13 cellular contexts compared by ENCODE assay signal in the genomic region with DNA sequence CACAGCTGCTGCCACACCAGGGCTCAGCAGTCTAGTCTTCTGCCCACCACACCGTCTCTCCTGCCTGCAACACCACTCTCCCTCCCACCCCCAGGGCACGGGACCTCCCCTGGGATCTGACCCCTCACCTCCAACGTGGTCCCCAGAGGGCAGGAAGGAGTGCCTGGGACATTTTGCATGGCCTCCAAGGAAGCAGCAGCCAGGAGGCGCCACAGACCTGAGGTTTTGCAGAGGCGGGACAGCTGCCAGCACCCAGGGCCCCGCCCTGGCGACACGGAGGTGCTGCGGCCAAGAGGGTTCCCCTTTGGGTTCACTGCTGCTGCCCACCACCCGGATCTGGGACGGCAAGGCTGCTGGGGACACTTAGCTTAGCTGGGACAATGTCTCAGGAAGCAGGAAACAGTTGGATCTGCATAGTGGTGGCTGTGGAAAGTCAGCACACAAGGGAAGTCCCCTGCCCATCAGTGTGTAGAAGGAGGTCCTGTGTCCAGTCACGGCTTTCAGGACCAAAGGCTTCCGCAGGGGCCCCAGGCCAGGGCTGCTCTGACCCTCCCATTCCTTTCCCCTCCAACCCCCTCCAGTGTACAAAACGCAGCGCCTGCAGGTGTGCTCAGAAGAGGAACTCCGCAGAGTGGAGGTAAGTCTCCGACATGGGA. TPM values are rescaled to one million over a fixed set of nuclear protein-coding genes. Genes with fewer than 3 reads are reported as not detected.
DNase-seq lines count a peak whose midpoint lies in the region; ATAC-seq, FAIRE-seq and TF ChIP-seq lines count a peak whose summit lies in the region.
"Had no signal": no experiment of that assay in that cellular context is flagged by ENCODE, and none has a peak within 500 bp of the region (broad histone marks: within the 10 kb centered on the region; RNA-seq: fewer than 3 reads in every experiment).

No MANE protein-coding gene starts in this region.

- peak; percentile 47 for TF ChIP-seq CTCF in WERI-Rb-1 (IDR thresholded peaks at IDR 0.05; ENCODE audit: low read depth, low read length)
- TF ChIP-seq CTCF in kidney epithelial cell (IDR thresholded peaks at IDR 0.05; ENCODE audit: insufficient read depth, low read length, poor library complexity, severe bottlenecking): peak; percentile 12
- peak in 4 of 6 experiments; percentile 28 to 68 (median 62) for TF ChIP-seq CTCF in upper lobe of left lung (IDR thresholded peaks at IDR 0.05)
- no peak for TF ChIP-seq CTCF in kidney (IDR thresholded peaks at IDR 0.05; ENCODE audit: borderline replicate concordance, extremely low read depth, insufficient read depth)

- H3K9ac ChIP-seq in kidney (ENCODE audit: low read length in 2 of 2): no peak overlapping the region

- TF ChIP-seq EP300 in upper lobe of left lung (IDR thresholded peaks at IDR 0.05): no peak

- no peak overlapping the region for H3K27ac Mint-ChIP-seq in activated naive CD4-positive, alpha-beta T cell treated with anti-CD3 and anti-CD28 coated beads, Interleukin-2, amount 10 ng/mL, durations not matched to agents 7 days and 5 days

- no peak overlapping the region for H3K4me3 ChIP-seq in WERI-Rb-1 (ENCODE audit: low read depth, low read length)
- H3K4me3 ChIP-seq in kidney epithelial cell (ENCODE audit: low read depth, low read length): no peak overlapping the region
- no peak overlapping the region for H3K4me3 ChIP-seq in upper lobe of left lung
- no peak overlapping the region for H3K4me3 ChIP-seq in kidney (ENCODE audit: low read length in 2 of 2)
- H3K4me3 ChIP-seq: heart left ventricle, spleen had no signal

- H3K4me1 Mint-ChIP-seq in activated naive CD4-positive, alpha-beta T cell treated with anti-CD3 and anti-CD28 coated beads, Interleukin-2, amount 10 ng/mL, durations not matched to agents 7 days and 5 days: peaks cover 6% of the 10 kb centered on the region

- WGBS in upper lobe of left lung, 2 donors: 32 to 46% methylated on average over 7 to 10 of the region's 17 CpGs

- H3K9me3 Mint-ChIP-seq in activated naive CD4-positive, alpha-beta T cell treated with anti-CD3 and anti-CD28 coated beads, Interleukin-2, amount 10 ng/mL, durations not matched to agents 7 days and 5 days: no peaks in the 10 kb centered on the region

- TF ChIP-seq POLR2A in upper lobe of left lung (IDR thresholded peaks at IDR 0.05): no peak

- H3K36me3 ChIP-seq in WERI-Rb-1: no peaks in the 10 kb centered on the region
- H3K36me3 ChIP-seq in kidney epithelial cell (ENCODE audit: control insufficient read depth, insufficient read depth, low read length): no peaks in the 10 kb centered on the region
- H3K36me3 ChIP-seq in upper lobe of left lung: no peaks in the 10 kb centered on the region
- H3K36me3 ChIP-seq in kidney (ENCODE audit: control insufficient read depth in 1 of 2, insufficient read depth in 2 of 2, low read length in 2 of 2): no peaks in the 10 kb centered on the region
- H3K36me3 ChIP-seq: heart left ventricle, spleen had no signal

- no peaks in the 10 kb centered on the region for H3K27me3 ChIP-seq in WERI-Rb-1 (ENCODE audit: insufficient read depth, low read depth, severe bottlenecking)
- H3K27me3 ChIP-seq in kidney epithelial cell (ENCODE audit: control insufficient read depth, insufficient read depth, low read length): peaks cover 47% of the 10 kb centered on the region
- H3K27me3 ChIP-seq in upper lobe of left lung: peaks cover 0 to 31% (median 12%) of the 10 kb centered on the region in 4 donors

- intact Hi-C loops in kidney (cut with DNase I): no loop called here

- no peak overlapping the region for H3K4me3 Mint-ChIP-seq in activated naive CD4-positive, alpha-beta T cell treated with anti-CD3 and anti-CD28 coated beads, Interleukin-2, amount 10 ng/mL, durations not matched to agents 7 days and 5 days

- peaks cover 69% of the 10 kb centered on the region for H3K27me3 Mint-ChIP-seq in activated naive CD4-positive, alpha-beta T cell treated with anti-CD3 and anti-CD28 coated beads, Interleukin-2, amount 10 ng/mL, durations not matched to agents 7 days and 5 days

- CTCF ChIA-PET in activated naive CD4-positive, alpha-beta T cell treated with anti-CD3 and anti-CD28 coated beads, Interleukin-2, amount 10 ng/mL, durations not matched to agents 7 days and 5 days (lab: Charles Lee): interaction anchor here (1.2 kb wide), 1 partner anchor 138 kb away, joined by 4 read pairs; no protein-coding TSS in a partner anchor

- peak; percentile 25 to 56 for ATAC-seq in upper lobe of left lung (ENCODE audit: low FRiP score in 2 of 2)

- peaks cover 0 to 13% (median 2%) of the 10 kb centered on the region in 4 donors for H3K4me1 ChIP-seq in upper lobe of left lung
- no peaks in the 10 kb centered on the region for H3K4me1 ChIP-seq in kidney (ENCODE audit: control insufficient read depth in 1 of 2, insufficient read depth in 1 of 2, low read depth in 1 of 2, low read length in 2 of 2)

- no peak for FAIRE-seq in kidney (lab: Jason Lieb, UNC)

- no peak overlapping the region for H3K27ac ChIP-seq in WERI-Rb-1
- no peak overlapping the region for H3K27ac ChIP-seq in upper lobe of left lung
- no peak overlapping the region for H3K27ac ChIP-seq in kidney (ENCODE audit: low read depth in 2 of 2, low read length in 2 of 2)
- H3K27ac ChIP-seq: heart left ventricle, spleen had no signal

- no peaks in the 10 kb centered on the region for H3K9me3 ChIP-seq in WERI-Rb-1 (ENCODE audit: severe bottlenecking)
- H3K9me3 ChIP-seq in upper lobe of left lung: no peaks in the 10 kb centered on the region
- H3K9me3 ChIP-seq in kidney (ENCODE audit: control insufficient read depth in 1 of 2, low read length in 2 of 2): no peaks in the 10 kb centered on the region
- H3K9me3 ChIP-seq: heart left ventricle, spleen had no signal

- no peaks in the 10 kb centered on the region for H3K36me3 Mint-ChIP-seq in activated naive CD4-positive, alpha-beta T cell treated with anti-CD3 and anti-CD28 coated beads, Interleukin-2, amount 10 ng/mL, durations not matched to agents 7 days and 5 days

- peak; percentile 53 for DNase-seq in activated naive CD4-positive, alpha-beta T cell treated with anti-CD3 and anti-CD28 coated beads, Interleukin-2, amount 10 ng/mL, durations not matched to agents 7 days and 5 days
- DNase-seq in activated naive CD4-positive, alpha-beta T cell treated with Interleukin-2 at 50 U/mL for 16 hours: no peak
- DNase-seq in WERI-Rb-1 (peak; percentile 15), kidney epithelial cell (ENCODE audit: low read depth) (no peak), upper lobe of left lung (peak; percentile 40 to 82), NCI-H1436 treated with DMSO at 0.1 percent for 48 hours (lab: John Stamatoyannopoulos, UW) (no peak), dermis blood vessel endothelial cell (no peak), kidney (no peak)
- DNase-seq: activated effector memory CD4-positive, alpha-beta T cell treated with Interleukin-2 at 50 U/mL for 16 hours; heart left ventricle; spleen had no signal

RNA-seq across cellular contexts. Expression of a gene that starts 13.8 kb away (rescaled TPM):
- total RNA-seq in kidney epithelial cell: not detected in 2 replicates
- total RNA-seq in upper lobe of left lung: not detected
- total RNA-seq in dermis blood vessel endothelial cell: not detected in 2 replicates
- not detected for total RNA-seq in kidney
- not detected for polyA plus RNA-seq in kidney (ENCODE audit: insufficient read depth, low read depth, low replicate concordance)
- total RNA-seq: H4, heart left ventricle, NCI-H460, spleen had no signal
- polyA plus RNA-seq: heart left ventricle, spleen had no signal

Comparison
In these comparisons a context has a peak if more than half of its experiments do, and no peak if none do; other contexts are left out.
1. DNase-seq: peak in activated naive CD4-positive, alpha-beta T cell treated with anti-CD3 and anti-CD28 coated beads, Interleukin-2, amount 10 ng/mL, durations not matched to agents 7 days and 5 days (single experiment), WERI-Rb-1 (single experiment) and upper lobe of left lung (2 of 2); none in activated naive CD4-positive, alpha-beta T cell treated with Interleukin-2 at 50 U/mL for 16 hours (single experiment), kidney epithelial cell (single experiment), NCI-H1436 treated with DMSO at 0.1 percent for 48 hours (single experiment), dermis blood vessel endothelial cell (single experiment) and kidney (single experiment).